12 cellular contexts compared by ENCODE assay signal in genomic region chr2:208363485-208363884, GRCh38. TPM values are rescaled to one million over a fixed set of nuclear protein-coding genes. Genes with fewer than 3 reads are reported as not detected.
DNase-seq lines count a peak whose midpoint lies in the region; ATAC-seq and TF ChIP-seq lines count a peak whose summit lies in the region.
"Had no signal": no experiment of that assay in that cellular context is flagged by ENCODE, and none has a peak within 500 bp of the region (broad histone marks: within the 10 kb centered on the region; RNA-seq: fewer than 3 reads in every experiment).

No MANE protein-coding gene starts in this region.

- H3K27ac ChIP-seq in RWPE1 (no peak overlapping the region), sigmoid colon (no peak overlapping the region)
- H3K27ac ChIP-seq: HL-60, parathyroid adenoma had no signal

- H3K27me3 ChIP-seq in sigmoid colon: no peaks in the 10 kb centered on the region
- H3K27me3 ChIP-seq: uterus had no signal

- no peak for TF ChIP-seq POLR2A in sigmoid colon (IDR thresholded peaks at IDR 0.05)

- WGBS in sigmoid colon, 2 donors: 53 to 70% methylated on average over 2 of the region's 2 CpGs

- intact Hi-C loops in sigmoid colon (cut with DNase I): no loop called here

- H3K36me3 ChIP-seq in sigmoid colon: no peaks in the 10 kb centered on the region
- H3K36me3 ChIP-seq: uterus had no signal

- no peak overlapping the region for H3K4me3 Mint-ChIP-seq in natural killer cell treated with Interleukin-12 subunit alpha and Interleukin-12 subunit beta and Interleukin-15 and Interleukin-18, amount 100 ng/mL, for 72 hours

- TF ChIP-seq CTCF in RWPE1 (conservative IDR thresholded peaks at IDR 0.05; ENCODE audit: low read depth) (no peak), sigmoid colon (IDR thresholded peaks at IDR 0.05) (no peak)

- H3K27ac Mint-ChIP-seq in natural killer cell treated with Interleukin-12 subunit alpha and Interleukin-12 subunit beta and Interleukin-15 and Interleukin-18, amount 100 ng/mL, for 72 hours: no peak overlapping the region

- peaks cover 0 to 5% (median 0%) of the 10 kb centered on the region in 4 donors for H3K9me3 ChIP-seq in sigmoid colon
- H3K9me3 ChIP-seq: uterus had no signal

- ATAC-seq in GM18873 (IDR thresholded peaks at IDR 0.05; ENCODE audit: low FRiP score, unreplicated experiment): peak; percentile 56
- ATAC-seq in HG02885 (IDR thresholded peaks at IDR 0.05; ENCODE audit: poor library complexity, unreplicated experiment): peak; percentile 49
- no peak for ATAC-seq in natural killer cell treated with Interleukin-12 subunit alpha and Interleukin-12 subunit beta and Interleukin-15 and Interleukin-18, amount 100 ng/mL, for 72 hours

- peaks cover 5% of the 10 kb centered on the region for H3K9me3 Mint-ChIP-seq in natural killer cell treated with Interleukin-12 subunit alpha and Interleukin-12 subunit beta and Interleukin-15 and Interleukin-18, amount 100 ng/mL, for 72 hours

- peaks cover 8% of the 10 kb centered on the region for H3K36me3 Mint-ChIP-seq in natural killer cell treated with Interleukin-12 subunit alpha and Interleukin-12 subunit beta and Interleukin-15 and Interleukin-18, amount 100 ng/mL, for 72 hours

- POLR2A ChIA-PET in RWPE1 (lab: Yijun Ruan, JAX; ENCODE audit: low non-redundant PET): no interaction called here

- H3K4me1 ChIP-seq in sigmoid colon: peaks cover 0 to 3% (median 0%) of the 10 kb centered on the region in 4 donors
- H3K4me1 ChIP-seq: parathyroid adenoma, uterus had no signal

- DNase-seq in RWPE1 (ENCODE audit: low spot score) (peak; percentile 6), non-pigmented ciliary epithelial cell (ENCODE audit: low read depth) (peak; percentile 48), sigmoid colon (no peak), GDM1 (lab: John Stamatoyannopoulos, UW) (no peak), superior temporal gyrus (ENCODE audit: extremely low spot score) (no peak)
- DNase-seq in natural killer cell treated with Interleukin-12 subunit alpha and Interleukin-12 subunit beta and Interleukin-15 and Interleukin-18, amount 100 ng/mL, for 72 hours (ENCODE audit: low spot score): no peak
- DNase-seq: effector CD4-positive, alpha-beta T cell; uterus had no signal

- H3K4me3 ChIP-seq in sigmoid colon: no peak overlapping the region
- H3K4me3 ChIP-seq: uterus had no signal

- no peaks in the 10 kb centered on the region for H3K27me3 Mint-ChIP-seq in natural killer cell treated with Interleukin-12 subunit alpha and Interleukin-12 subunit beta and Interleukin-15 and Interleukin-18, amount 100 ng/mL, for 72 hours

- TF ChIP-seq EP300 in sigmoid colon (IDR thresholded peaks at IDR 0.05): no peak

- CTCF ChIA-PET in RWPE1 (lab: Yijun Ruan, JAX): no interaction called here

- H3K4me1 Mint-ChIP-seq in natural killer cell treated with Interleukin-12 subunit alpha and Interleukin-12 subunit beta and Interleukin-15 and Interleukin-18, amount 100 ng/mL, for 72 hours (ENCODE audit: low read depth in 2 of 2): peaks cover 9 to 13% of the 10 kb centered on the region in 2 donors

RNA-seq across cellular contexts. Expression of gene PTH2R, which starts 43.1 kb away (rescaled TPM):
- total RNA-seq in sigmoid colon: under 1 TPM in 1 of 4 donors, not detected in 3; 0.27 TPM
- polyA plus RNA-seq in sigmoid colon: under 1 TPM in 1 of 3 donors, not detected in 2; 0.12 TPM
- not detected for total RNA-seq in natural killer cell treated with Interleukin-12 subunit alpha and Interleukin-12 subunit beta and Interleukin-15 and Interleukin-18, amount 100 ng/mL, for 72 hours

Comparison
In these comparisons a context has a peak if more than half of its experiments do, and no peak if none do; other contexts are left out.
1. ATAC-seq: peak in GM18873 (single experiment) and HG02885 (single experiment); none in natural killer cell treated with Interleukin-12 subunit alpha and Interleukin-12 subunit beta and Interleukin-15 and Interleukin-18, amount 100 ng/mL, for 72 hours (0 of 2).
2. DNase-seq: peak in RWPE1 (single experiment) and non-pigmented ciliary epithelial cell (single experiment); none in sigmoid colon (single experiment), GDM1 (single experiment), natural killer cell treated with Interleukin-12 subunit alpha and Interleukin-12 subunit beta and Interleukin-15 and Interleukin-18, amount 100 ng/mL, for 72 hours (single experiment) and superior temporal gyrus (single experiment).